ENCODE assay signal across 15 cellular contexts in genomic region chr9:37030591-37030939, GRCh38. TPM values are rescaled to one million over a fixed set of nuclear protein-coding genes. Genes with fewer than 3 reads are reported as not detected.
DNase-seq lines count a peak whose midpoint lies in the region; ATAC-seq and TF ChIP-seq lines count a peak whose summit lies in the region.
"Had no signal": no experiment of that assay in that cellular context is flagged by ENCODE, and none has a peak within 500 bp of the region (broad histone marks: within the 10 kb centered on the region; RNA-seq: fewer than 3 reads in every experiment).

No MANE protein-coding gene starts in this region.

- no peak overlapping the region for H3K9ac ChIP-seq in H9 (ENCODE audit: extremely low read depth, insufficient read length, low read length)

- H3K27ac ChIP-seq in H9 (ENCODE audit: insufficient read length, low read depth, low read length) (no peak overlapping the region), esophagus muscularis mucosa (replicated peaks in 1 of 4) (no peak overlapping the region), PC-9 (no peak overlapping the region), ascending aorta (no peak overlapping the region)
- H3K27ac ChIP-seq: heart left ventricle, uterus had no signal

- H3K4me1 ChIP-seq in H9 (ENCODE audit: insufficient read depth, low read length) = no peaks in the 10 kb centered on the region
- peaks cover 48 to 65% (median 59%) of the 10 kb centered on the region in 4 donors for H3K4me1 ChIP-seq in esophagus muscularis mucosa
- H3K4me1 ChIP-seq in PC-9 (replicated peaks; ENCODE audit: insufficient read depth) = no peaks in the 10 kb centered on the region
- H3K4me1 ChIP-seq in ascending aorta = peaks cover 22 to 38% of the 10 kb centered on the region in 2 donors

- peak; percentile 36 for DNase-seq in activated naive CD4-positive, alpha-beta T cell treated with anti-CD3 and anti-CD28 coated beads, Interleukin-2, amount 10 ng/mL, durations not matched to agents 7 days and 5 days
- no peak for DNase-seq in activated naive CD4-positive, alpha-beta T cell treated with Interleukin-2 at 50 U/mL for 16 hours
- peak; percentile 18 for DNase-seq in H9
- DNase-seq in activated B cell treated with CpG ODN at 0.5 μM for 24 hours = no peak
- no peak for DNase-seq in stimulated activated effector memory CD8-positive, alpha-beta T cell treated with anti-CD3 and anti-CD28 coated beads, Interleukin-12 subunit alpha, Interleukin-12 subunit beta, amount 100 ng/mL, for 72 hours (ENCODE audit: low spot score in 2 of 2)
- DNase-seq in esophagus muscularis mucosa (ENCODE audit: extremely low spot score) = no peak
- no peak for DNase-seq in PC-9
- no peak for DNase-seq in ascending aorta (ENCODE audit: low spot score in 2 of 2)
- DNase-seq: activated CD4-positive, alpha-beta T cell treated with anti-CD3 and anti-CD28 coated beads for 1 hour; heart left ventricle; NCI-H2227 treated with DMSO at 0.1 percent for 48 hours; right cardiac atrium; uterus had no signal

- BruUV-seq in PC-9 (replicated peaks; lab: Mats Ljungman, UMichigan) = no TSS peak

- H3K27me3 Mint-ChIP-seq in activated naive CD4-positive, alpha-beta T cell treated with anti-CD3 and anti-CD28 coated beads, Interleukin-2, amount 10 ng/mL, durations not matched to agents 7 days and 5 days = peaks cover 100% of the 10 kb centered on the region
- H3K27me3 Mint-ChIP-seq in H9 (ENCODE audit: low read depth) (peaks cover 98% of the 10 kb centered on the region), activated B cell treated with CpG ODN at 0.5 μM for 24 hours (no peaks in the 10 kb centered on the region)

- H3K14ac ChIP-seq in H9 (ENCODE audit: insufficient read depth, low read length) = no peak overlapping the region

- H3F3A ChIP-seq in PC-9 (ENCODE audit: insufficient read depth, low read depth) = no peaks in the 10 kb centered on the region

- intact Hi-C loops in activated B cell treated with CpG ODN at 0.5 μM for 24 hours (cut with micrococcal nuclease) (loop anchor here (5.0 kb wide), 1 partner anchor 457 kb away; the partner anchor contains the start of gene POLR1E), esophagus muscularis mucosa (cut with DNase I) (no loop called here), PC-9 (cut with micrococcal nuclease; ENCODE audit: unreplicated experiment) (no loop called here), ascending aorta (cut with DNase I) (loop anchor here (5.0 kb wide), 1 partner anchor 47 kb away; no protein-coding TSS in a partner anchor)

- no peaks in the 10 kb centered on the region for H3K9me2 ChIP-seq in PC-9 (ENCODE audit: insufficient read depth)

- no peak overlapping the region for H3K23ac ChIP-seq in H9 (ENCODE audit: insufficient read length, low read depth, low read length)

- no peak overlapping the region for H2BK20ac ChIP-seq in H9 (ENCODE audit: low read depth, low read length, poor library complexity, severe bottlenecking)

- H3K4ac ChIP-seq in H9 (ENCODE audit: low read depth, low read length) = no peak overlapping the region

- peaks cover 41% of the 10 kb centered on the region for H3K23me2 ChIP-seq in H9 (ENCODE audit: insufficient read length, low read depth, low read length, poor library complexity, severe bottlenecking)

- CTCF ChIA-PET in activated naive CD4-positive, alpha-beta T cell treated with anti-CD3 and anti-CD28 coated beads, Interleukin-2, amount 10 ng/mL, durations not matched to agents 7 days and 5 days (lab: Charles Lee) = no interaction called here
- CTCF ChIA-PET in activated B cell treated with CpG ODN at 0.5 μM for 24 hours (lab: Charles Lee) (interaction anchor here (1.3 to 3.4 kb wide), 2 partner anchors 26 to 299 kb away, joined by 3 to 15 read pairs; no protein-coding TSS in a partner anchor), PC-9 (lab: Charles Lee) (no interaction called here)

- H3K36me3 ChIP-seq in esophagus muscularis mucosa (no peaks in the 10 kb centered on the region), PC-9 (ENCODE audit: low read depth) (no peaks in the 10 kb centered on the region), ascending aorta (no peaks in the 10 kb centered on the region)
- H3K36me3 ChIP-seq: heart left ventricle, uterus had no signal

- no peak overlapping the region for H4K5ac ChIP-seq in H9 (ENCODE audit: insufficient read length, low read depth, low read length)

- no peak overlapping the region for H3K56ac ChIP-seq in H9 (ENCODE audit: insufficient read length, low read depth, low read length)

- H2AFZ ChIP-seq in H9 (ENCODE audit: low read length) = no peak overlapping the region
- no peak overlapping the region for H2AFZ ChIP-seq in PC-9

- no peak overlapping the region for H2BK120ac ChIP-seq in H9 (ENCODE audit: low read depth, low read length, poor library complexity, severe bottlenecking)

- no peak overlapping the region for H4K91ac ChIP-seq in H9 (ENCODE audit: insufficient read length, low read depth, low read length)

- H3K79me2 ChIP-seq in H9 (ENCODE audit: insufficient read depth, low read length) (no peaks in the 10 kb centered on the region), PC-9 (ENCODE audit: low read depth) (no peaks in the 10 kb centered on the region)

- no peaks in the 10 kb centered on the region for H3K9me3 Mint-ChIP-seq in activated naive CD4-positive, alpha-beta T cell treated with anti-CD3 and anti-CD28 coated beads, Interleukin-2, amount 10 ng/mL, durations not matched to agents 7 days and 5 days
- H3K9me3 Mint-ChIP-seq in H9 = peaks cover 3 to 5% of the 10 kb centered on the region in 2 experiments
- H3K9me3 Mint-ChIP-seq in activated B cell treated with CpG ODN at 0.5 μM for 24 hours = no peaks in the 10 kb centered on the region
- no peaks in the 10 kb centered on the region for H3K9me3 Mint-ChIP-seq in stimulated activated effector memory CD8-positive, alpha-beta T cell treated with anti-CD3 and anti-CD28 coated beads, Interleukin-12 subunit alpha, Interleukin-12 subunit beta, amount 100 ng/mL, for 72 hours

- H4K20me1 ChIP-seq in H9 (ENCODE audit: control insufficient read depth, insufficient read depth, insufficient read length) (peaks cover 3% of the 10 kb centered on the region), PC-9 (ENCODE audit: insufficient read depth) (no peaks in the 10 kb centered on the region)

- peaks cover 2% of the 10 kb centered on the region for H3K36me3 Mint-ChIP-seq in activated naive CD4-positive, alpha-beta T cell treated with anti-CD3 and anti-CD28 coated beads, Interleukin-2, amount 10 ng/mL, durations not matched to agents 7 days and 5 days
- H3K36me3 Mint-ChIP-seq in H9 (ENCODE audit: insufficient read depth in 1 of 3, low read depth in 3 of 3) (peaks cover 0 to 1% (median 0%) of the 10 kb centered on the region in 3 experiments; a peak in 2 of 7 replicates), activated B cell treated with CpG ODN at 0.5 μM for 24 hours (ENCODE audit: low read depth) (peaks cover 58% of the 10 kb centered on the region)
- H3K36me3 Mint-ChIP-seq in stimulated activated effector memory CD8-positive, alpha-beta T cell treated with anti-CD3 and anti-CD28 coated beads, Interleukin-12 subunit alpha, Interleukin-12 subunit beta, amount 100 ng/mL, for 72 hours = peaks cover 5% of the 10 kb centered on the region

- H2BK5ac ChIP-seq in H9 (ENCODE audit: insufficient read length, low read length) = no peak overlapping the region

- WGBS in H9 (ENCODE audit: extremely low coverage, insufficient read length, low lambda C conversion rate) = no CpG with 5 or more reads among the region's 9 CpGs
- WGBS in esophagus muscularis mucosa = 7% methylated on average over 9 of the region's 9 CpGs

- H3K27ac Mint-ChIP-seq in activated naive CD4-positive, alpha-beta T cell treated with anti-CD3 and anti-CD28 coated beads, Interleukin-2, amount 10 ng/mL, durations not matched to agents 7 days and 5 days = no peak overlapping the region
- H3K27ac Mint-ChIP-seq in H9 = no peak overlapping the region
- peak overlapping the region; percentile 96 for H3K27ac Mint-ChIP-seq in activated B cell treated with CpG ODN at 0.5 μM for 24 hours
- no peak overlapping the region for H3K27ac Mint-ChIP-seq in stimulated activated effector memory CD8-positive, alpha-beta T cell treated with anti-CD3 and anti-CD28 coated beads, Interleukin-12 subunit alpha, Interleukin-12 subunit beta, amount 100 ng/mL, for 72 hours

- no peak for ATAC-seq in activated B cell treated with CpG ODN at 0.5 μM for 24 hours (ENCODE audit: low read depth)
- no peak for ATAC-seq in stimulated activated effector memory CD8-positive, alpha-beta T cell treated with anti-CD3 and anti-CD28 coated beads, Interleukin-12 subunit alpha, Interleukin-12 subunit beta, amount 100 ng/mL, for 72 hours
- ATAC-seq: heart left ventricle, right cardiac atrium, Right ventricle myocardium inferior had no signal

- H3K4me1 Mint-ChIP-seq in activated naive CD4-positive, alpha-beta T cell treated with anti-CD3 and anti-CD28 coated beads, Interleukin-2, amount 10 ng/mL, durations not matched to agents 7 days and 5 days = peaks cover 56% of the 10 kb centered on the region
- peaks cover 35 to 49% of the 10 kb centered on the region in 2 experiments for H3K4me1 Mint-ChIP-seq in H9
- H3K4me1 Mint-ChIP-seq in activated B cell treated with CpG ODN at 0.5 μM for 24 hours = peaks cover 59% of the 10 kb centered on the region
- peaks cover 40% of the 10 kb centered on the region for H3K4me1 Mint-ChIP-seq in stimulated activated effector memory CD8-positive, alpha-beta T cell treated with anti-CD3 and anti-CD28 coated beads, Interleukin-12 subunit alpha, Interleukin-12 subunit beta, amount 100 ng/mL, for 72 hours

- no peak overlapping the region for H4K8ac ChIP-seq in H9 (replicated peaks; ENCODE audit: insufficient read length, low read depth, low read length)

- TF ChIP-seq CTCF in H9 (conservative IDR thresholded peaks at IDR 0.05) (no peak), activated B cell treated with CpG ODN at 0.5 μM for 24 hours (IDR thresholded peaks at IDR 0.05) (no peak), esophagus muscularis mucosa (IDR thresholded peaks at IDR 0.05) (no peak), PC-9 (conservative IDR thresholded peaks at IDR 0.05) (no peak), ascending aorta (IDR thresholded peaks at IDR 0.05) (no peak)

- no peak for TF ChIP-seq POLR2A in esophagus muscularis mucosa (IDR thresholded peaks at IDR 0.05; ENCODE audit: low read depth)

- H3K4me3 ChIP-seq in esophagus muscularis mucosa = no peak overlapping the region
- no peak overlapping the region for H3K4me3 ChIP-seq in PC-9
- no peak overlapping the region for H3K4me3 ChIP-seq in ascending aorta
- H3K4me3 ChIP-seq: uterus had no signal

- H2BK12ac ChIP-seq in H9 (ENCODE audit: insufficient read length, low read depth, low read length) = no peak overlapping the region

- no peak overlapping the region for H3K4me3 Mint-ChIP-seq in activated naive CD4-positive, alpha-beta T cell treated with anti-CD3 and anti-CD28 coated beads, Interleukin-2, amount 10 ng/mL, durations not matched to agents 7 days and 5 days
- H3K4me3 Mint-ChIP-seq in H9 (peak overlapping the region; percentile 68 to 87), activated B cell treated with CpG ODN at 0.5 μM for 24 hours (peak overlapping the region; percentile 90)
- H3K4me3 Mint-ChIP-seq in stimulated activated effector memory CD8-positive, alpha-beta T cell treated with anti-CD3 and anti-CD28 coated beads, Interleukin-12 subunit alpha, Interleukin-12 subunit beta, amount 100 ng/mL, for 72 hours = peak overlapping the region; percentile 75

- H3K18ac ChIP-seq in H9 (ENCODE audit: insufficient read length, low read depth, low read length) = no peak overlapping the region

- H3K27me3 ChIP-seq in H9 (ENCODE audit: insufficient read depth, low read length) (peaks cover 84% of the 10 kb centered on the region), esophagus muscularis mucosa (peaks cover 30 to 100% (median 94%) of the 10 kb centered on the region in 4 donors), PC-9 (ENCODE audit: insufficient read depth, low read depth) (peaks cover 11% of the 10 kb centered on the region; the same call in 1 of the 2 replicates), ascending aorta (peaks cover 90% of the 10 kb centered on the region)

- no peak overlapping the region for H3T11ph ChIP-seq in H9 (ENCODE audit: low read length)

- TF ChIP-seq EP300 in esophagus muscularis mucosa (IDR thresholded peaks at IDR 0.05) = no peak

- POLR2A ChIA-PET in activated B cell treated with CpG ODN at 0.5 μM for 24 hours (lab: Charles Lee) (interaction anchor here (0.6 to 16.7 kb wide), 13 partner anchors 9 to 478 kb away, joined by 3 to 291 read pairs (median 4); partner anchors contain the start of gene ZCCHC7), PC-9 (lab: Charles Lee; ENCODE audit: unreplicated experiment) (no interaction called here)

- no peak overlapping the region for H2BK15ac ChIP-seq in H9 (ENCODE audit: low read depth, low read length)

- H3K9me3 ChIP-seq in H9 (ENCODE audit: control insufficient read depth, low read depth, low read length) (no peaks in the 10 kb centered on the region), esophagus muscularis mucosa (no peaks in the 10 kb centered on the region), PC-9 (ENCODE audit: insufficient read depth, low read depth) (no peaks in the 10 kb centered on the region), ascending aorta (no peaks in the 10 kb centered on the region)
- H3K9me3 ChIP-seq: heart left ventricle, uterus had no signal

- H2AK5ac ChIP-seq in H9 (ENCODE audit: insufficient read length, low read length) = no peak overlapping the region

- H3K4me2 ChIP-seq in H9 (ENCODE audit: insufficient read depth, insufficient read length, low read length) (peak overlapping the region; percentile 73), PC-9 (no peak overlapping the region)

- H3K79me1 ChIP-seq in H9 (ENCODE audit: insufficient read depth, low read depth, low read length, poor library complexity, severe bottlenecking) = no peaks in the 10 kb centered on the region

RNA-seq across cellular contexts. Expression of gene PAX5, which starts 3.5 kb away (rescaled TPM):
- total RNA-seq in H9 (2021) (0.39 and 0.75 TPM in 2 replicates), activated B cell treated with CpG ODN at 0.5 μM for 24 hours (580 and 619 TPM in 2 replicates), esophagus muscularis mucosa (under 1 TPM in 1 of 4 donors, not detected in 3; 0.17 TPM), PC-9 (2021) (not detected in 2 replicates), ascending aorta (not detected)
- total RNA-seq: G401, Right ventricle myocardium inferior had no signal

Comparison
In these comparisons a context has a peak if more than half of its experiments do, and no peak if none do; other contexts are left out.
1. DNase-seq: peak in activated naive CD4-positive, alpha-beta T cell treated with anti-CD3 and anti-CD28 coated beads, Interleukin-2, amount 10 ng/mL, durations not matched to agents 7 days and 5 days (single experiment) and H9 (single experiment); none in activated naive CD4-positive, alpha-beta T cell treated with Interleukin-2 at 50 U/mL for 16 hours (single experiment), activated B cell treated with CpG ODN at 0.5 μM for 24 hours (single experiment), stimulated activated effector memory CD8-positive, alpha-beta T cell treated with anti-CD3 and anti-CD28 coated beads, Interleukin-12 subunit alpha, Interleukin-12 subunit beta, amount 100 ng/mL, for 72 hours (0 of 2), esophagus muscularis mucosa (single experiment), PC-9 (0 of 2) and ascending aorta (0 of 2).
2. RNA of gene PAX5, which starts 3.5 kb away (total RNA-seq): 580 to 619 TPM in activated B cell treated with CpG ODN at 0.5 μM for 24 hours; 0.39 to 0.75 TPM in H9, 0.17 TPM in esophagus muscularis mucosa, not detected in PC-9 and not detected in ascending aorta (single experiment); every median in the first group is over 100 times any median in the second.
3. intact Hi-C loops: an anchor here in activated B cell treated with CpG ODN at 0.5 μM for 24 hours (5.0 kb wide) and ascending aorta (5.0 kb wide); none called in esophagus muscularis mucosa and PC-9.